In the genomic region with DNA sequence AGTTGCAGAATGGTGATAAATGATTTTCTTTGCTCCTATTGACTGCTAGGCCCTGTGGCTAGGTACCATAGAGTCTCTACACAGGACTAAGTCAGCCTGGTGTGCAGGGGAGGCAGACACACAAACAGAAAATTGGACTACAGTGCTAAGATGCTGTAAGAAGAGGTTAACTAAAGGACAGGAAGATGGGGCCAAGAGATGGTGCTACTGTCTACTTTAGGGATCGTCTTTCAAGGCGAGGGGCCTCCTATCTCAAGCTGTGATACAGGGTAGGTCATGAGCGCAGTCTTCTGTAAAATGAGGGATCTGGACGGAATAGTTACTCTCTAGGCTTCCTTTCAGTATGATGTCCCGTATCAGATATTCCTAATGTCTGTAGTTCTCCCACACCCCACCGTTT, we compare ENCODE assay signal across 8 cellular contexts. TPM values are rescaled to one million over a fixed set of nuclear protein-coding genes. Genes with fewer than 3 reads are reported as not detected.
A peak's percentile ranks its signal among the peaks of the same experiment; 100 is the strongest.
DNase-seq lines count a peak whose midpoint lies in the region; TF ChIP-seq lines count a peak whose summit lies in the region.

No MANE protein-coding gene starts in this region.

- H3K36me3 ChIP-seq in GM23248 (ENCODE audit: low read depth) (no peaks in the 10 kb centered on the region; the same call in 1 of the 2 replicates), skeletal muscle satellite cell (ENCODE audit: insufficient read depth, low read length) (peaks cover 24% of the 10 kb centered on the region)

- H3K27me3 Mint-ChIP-seq in progenitor cell of endocrine pancreas = no peaks in the 10 kb centered on the region

- H3K9me3 Mint-ChIP-seq in progenitor cell of endocrine pancreas (ENCODE audit: low read depth) = no peaks in the 10 kb centered on the region

- peak overlapping the region; percentile 83 for H3K4me3 ChIP-seq in GM23248
- peak overlapping the region; percentile 94 for H3K4me3 ChIP-seq in fibroblast of pulmonary artery (replicated peaks; ENCODE audit: low read depth, low read length)
- peak overlapping the region; percentile 86 for H3K4me3 ChIP-seq in skeletal muscle satellite cell (ENCODE audit: low read length)

- no peak for TF ChIP-seq CTCF in fibroblast of pulmonary artery (IDR thresholded peaks at IDR 0.05; ENCODE audit: low read length, missing control alignments)
- no peak for TF ChIP-seq CTCF in progenitor cell of endocrine pancreas (IDR thresholded peaks at IDR 0.05; ENCODE audit: unreplicated experiment)

- peaks cover 7% of the 10 kb centered on the region for H3K36me3 Mint-ChIP-seq in progenitor cell of endocrine pancreas (ENCODE audit: insufficient read depth)

- peaks cover 57% of the 10 kb centered on the region for H3K79me2 ChIP-seq in GM23248 (ENCODE audit: insufficient read depth)

- H3K9me3 ChIP-seq in GM23248 (ENCODE audit: low read depth) (no peaks in the 10 kb centered on the region), skeletal muscle satellite cell (replicated peaks; ENCODE audit: low read length) (no peaks in the 10 kb centered on the region)

- no peaks in the 10 kb centered on the region for H4K20me1 ChIP-seq in GM23248 (ENCODE audit: insufficient read depth)

- DNase-seq in GM23248 (peak; percentile 44), OCI-M1 (lab: John Stamatoyannopoulos, UW) (peak; percentile 42), fibroblast of pulmonary artery (ENCODE audit: low read depth) (no peak), progenitor cell of endocrine pancreas (ENCODE audit: low spot score, unreplicated experiment) (no peak), pons (ENCODE audit: low spot score) (no peak), DMS153 treated with DMSO at 0.1 percent for 48 hours (lab: John Stamatoyannopoulos, UW; ENCODE audit: unreplicated experiment) (no peak), NCI-H748 treated with DMSO at 0.1 percent for 48 hours (lab: John Stamatoyannopoulos, UW) (no peak)

- peak overlapping the region; percentile 79 for H3K27ac ChIP-seq in GM23248

- H3K9ac ChIP-seq in GM23248 (peak overlapping the region; percentile 87), skeletal muscle satellite cell (ENCODE audit: low read depth, low read length) (peak overlapping the region; percentile 84)

- no peaks in the 10 kb centered on the region for H3K9me2 ChIP-seq in GM23248 (ENCODE audit: insufficient read depth)

- H3K4me2 ChIP-seq in GM23248 (ENCODE audit: unreplicated experiment) = peak overlapping the region; percentile 94
- H3K4me2 ChIP-seq in skeletal muscle satellite cell (ENCODE audit: low read length) = peak overlapping the region; percentile 83

- H3K27me3 ChIP-seq in GM23248 (replicated peaks; ENCODE audit: insufficient read depth) (no peaks in the 10 kb centered on the region), skeletal muscle satellite cell (ENCODE audit: control insufficient read depth, insufficient read depth, low read length) (no peaks in the 10 kb centered on the region)

- H2AFZ ChIP-seq in GM23248 = peak overlapping the region; percentile 76

- H3K27ac Mint-ChIP-seq in progenitor cell of endocrine pancreas = no peak overlapping the region

- no peak overlapping the region for H3K4me3 Mint-ChIP-seq in progenitor cell of endocrine pancreas (ENCODE audit: low read depth)

- in situ Hi-C loops in GM23248 (cut with MboI) = no loop called here

- H3K4me1 ChIP-seq in GM23248 (ENCODE audit: insufficient read depth) = peaks cover 11% of the 10 kb centered on the region; the same call in 1 of the 2 replicates
- peaks cover 17% of the 10 kb centered on the region for H3K4me1 ChIP-seq in skeletal muscle satellite cell (ENCODE audit: control insufficient read depth, insufficient read depth, low read length)

- 1 to 2% methylated on average over 6 of the region's 6 CpGs for WGBS in GM23248 (ENCODE audit: low coverage in 1 of 2, low lambda C conversion rate in 2 of 2, missing lambda C conversion rate in 2 of 2), 2 experiments

- H3K4me1 Mint-ChIP-seq in progenitor cell of endocrine pancreas (ENCODE audit: low read depth) = peaks cover 2% of the 10 kb centered on the region

- peaks cover 15% of the 10 kb centered on the region; the same call in 1 of the 2 replicates for H3F3A ChIP-seq in GM23248 (ENCODE audit: insufficient read depth)

RNA-seq across cellular contexts. Expression of gene NME1, which starts 0.8 kb away (rescaled TPM):
- 132 and 133 TPM in 2 replicates for total RNA-seq in GM23248 (2014; rRNA removed; shearing (Covaris generic))
- 242 and 250 TPM in 2 replicates for polyA plus RNA-seq in GM23248 (2016; fragmentation: Nextera tagmentation; extraction: Ambion mirVana)
- 189 and 194 TPM in 2 replicates for total RNA-seq in skeletal muscle satellite cell (2012; rRNA removed)
- total RNA-seq in progenitor cell of endocrine pancreas = 96.5 and 106 TPM in 2 replicates

RNA-seq across cellular contexts. Expression of gene NME2, which starts 12.0 kb away (rescaled TPM):
- total RNA-seq in GM23248 (2014; rRNA removed; shearing (Covaris generic)) = 673 and 725 TPM in 2 replicates
- polyA plus RNA-seq in GM23248 (2016; fragmentation: Nextera tagmentation; extraction: Ambion mirVana) = 919 and 933 TPM in 2 replicates
- 752 and 839 TPM in 2 replicates for total RNA-seq in skeletal muscle satellite cell (2012; rRNA removed)
- 318 and 358 TPM in 2 replicates for total RNA-seq in progenitor cell of endocrine pancreas

RNA-seq across cellular contexts. Expression of gene SPAG9, which starts 33.5 kb away (rescaled TPM):
- total RNA-seq in GM23248 (2014; rRNA removed; shearing (Covaris generic)) = 50.3 and 58.8 TPM in 2 replicates
- 19.9 and 21.5 TPM in 2 replicates for polyA plus RNA-seq in GM23248 (2016; fragmentation: Nextera tagmentation; extraction: Ambion mirVana)
- 68.6 and 107 TPM in 2 replicates for total RNA-seq in skeletal muscle satellite cell (2012; rRNA removed)
- total RNA-seq in progenitor cell of endocrine pancreas = 55.4 and 59.8 TPM in 2 replicates

Comparison
In these comparisons a context has a peak if more than half of its experiments do, and no peak if none do; other contexts are left out.
1. DNase-seq: peak in GM23248 (single experiment) and OCI-M1 (single experiment); none in fibroblast of pulmonary artery (single experiment), progenitor cell of endocrine pancreas (single experiment), pons (single experiment), DMS153 treated with DMSO at 0.1 percent for 48 hours (single experiment) and NCI-H748 treated with DMSO at 0.1 percent for 48 hours (single experiment).
2. Peak in every context shown above with its lines, with median percentiles within 50 percentile points of each other: H3K4me3 ChIP-seq.